16 cellular contexts compared by ENCODE assay signal in the genomic region with DNA sequence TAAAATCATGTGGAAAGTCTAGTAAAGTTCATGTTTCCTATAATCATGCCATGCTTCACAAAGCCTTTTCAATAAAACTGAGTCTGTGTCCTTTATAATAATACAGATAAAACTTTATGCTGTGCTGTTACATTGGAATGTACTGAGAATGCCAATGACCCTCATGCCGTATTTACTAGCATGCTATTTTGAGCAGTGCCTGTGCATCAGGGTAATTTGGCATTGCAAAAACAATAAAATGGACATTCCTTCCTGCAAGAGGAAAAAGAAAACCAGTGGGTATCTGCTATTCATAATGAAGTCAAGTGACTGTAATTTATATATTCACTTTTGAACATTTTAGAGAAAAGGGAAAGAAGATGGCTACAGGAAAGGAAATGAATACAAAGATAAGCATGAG.
A peak's percentile ranks its signal among the peaks of the same experiment; 100 is the strongest.
DNase-seq lines count a peak whose midpoint lies in the region; ATAC-seq and TF ChIP-seq lines count a peak whose summit lies in the region.
"Had no signal": no experiment of that assay in that cellular context is flagged by ENCODE, and none has a peak within 500 bp of the region (broad histone marks: within the 10 kb centered on the region; RNA-seq: fewer than 3 reads in every experiment).

No MANE protein-coding gene starts in this region.

- TF ChIP-seq RAD21 in SK-N-SH (IDR thresholded peaks at IDR 0.05; ENCODE audit: low read length): no peak

- H3K79me2 ChIP-seq in SK-N-SH (ENCODE audit: insufficient read depth) (peaks cover 94% of the 10 kb centered on the region), smooth muscle cell (ENCODE audit: low read depth) (peaks cover 2% of the 10 kb centered on the region)

- H3K36me3 Mint-ChIP-seq in Caco-2 (ENCODE audit: insufficient read depth, unreplicated experiment): no peaks in the 10 kb centered on the region
- H3K36me3 Mint-ChIP-seq: brain had no signal

- POLR2A ChIA-PET in SK-N-SH (lab: Yijun Ruan, JAX): interaction anchor here (0.6 kb wide), 1 partner anchor 570 kb away, joined by 3 read pairs; no protein-coding TSS in a partner anchor
- POLR2A ChIA-PET in Caco-2 (lab: Charles Lee): no interaction called here

- H2AFZ ChIP-seq in SK-N-SH (ENCODE audit: low read depth) (no peak overlapping the region), smooth muscle cell (ENCODE audit: low read depth) (no peak overlapping the region)

- no TSS peak for BruUV-seq in Caco-2 (replicated peaks; lab: Mats Ljungman, UMichigan)

- H3K4me3 ChIP-seq in SK-N-SH (ENCODE audit: low read depth in 2 of 2, low read length in 1 of 2): no peak overlapping the region
- H3K4me3 ChIP-seq in fibroblast of mammary gland (ENCODE audit: control insufficient read depth, low read depth, low read length): no peak overlapping the region
- H3K4me3 ChIP-seq in smooth muscle cell: no peak overlapping the region
- H3K4me3 ChIP-seq in Caco-2 (ENCODE audit: low read depth, low read length): no peak overlapping the region
- H3K4me3 ChIP-seq: gastroesophageal sphincter had no signal

- H3K9me3 ChIP-seq in SK-N-SH (no peaks in the 10 kb centered on the region), smooth muscle cell (replicated peaks; ENCODE audit: low read depth) (no peaks in the 10 kb centered on the region), Caco-2 (no peaks in the 10 kb centered on the region)
- H3K9me3 ChIP-seq: gastroesophageal sphincter had no signal

- H3K27me3 ChIP-seq in SK-N-SH (ENCODE audit: insufficient read depth) (no peaks in the 10 kb centered on the region), smooth muscle cell (ENCODE audit: low read depth) (peaks cover 37% of the 10 kb centered on the region), Caco-2 (replicated peaks; ENCODE audit: control insufficient read depth, insufficient read depth, low read length) (no peaks in the 10 kb centered on the region)
- H3K27me3 ChIP-seq: gastroesophageal sphincter had no signal

- H3K36me3 ChIP-seq in SK-N-SH (replicated peaks in 1 of 2; ENCODE audit: control insufficient read depth in 1 of 2, insufficient read depth in 2 of 2, low read length in 1 of 2) (peaks cover 0 to 8% of the 10 kb centered on the region in 2 experiments), smooth muscle cell (ENCODE audit: low read depth) (no peaks in the 10 kb centered on the region), Caco-2 (ENCODE audit: control insufficient read depth, insufficient read depth, low read length) (no peaks in the 10 kb centered on the region)
- H3K36me3 ChIP-seq: gastroesophageal sphincter, WERI-Rb-1 had no signal

- H3K4me1 ChIP-seq in SK-N-SH (ENCODE audit: control insufficient read depth in 1 of 2, insufficient read depth in 2 of 2, low read depth in 1 of 2, low read length in 1 of 2) (peaks cover 42 to 48% of the 10 kb centered on the region in 2 experiments; a peak in 3 of 4 replicates), smooth muscle cell (ENCODE audit: low read depth) (peaks cover 13% of the 10 kb centered on the region), Caco-2 (no peaks in the 10 kb centered on the region)

- CTCF ChIA-PET in SK-N-SH (lab: Yijun Ruan, JAX): no interaction called here
- CTCF ChIA-PET in Caco-2 (lab: Charles Lee): no interaction called here

- H3K9ac ChIP-seq in SK-N-SH (peak overlapping the region; percentile 23; the same call in 1 of the 2 replicates), smooth muscle cell (ENCODE audit: low read depth) (no peak overlapping the region)

- H3K4me1 Mint-ChIP-seq in Caco-2 (ENCODE audit: low read depth, unreplicated experiment): peaks cover 7% of the 10 kb centered on the region

- ATAC-seq in HG03460 (IDR thresholded peaks at IDR 0.05; ENCODE audit: unreplicated experiment): no peak
- ATAC-seq: gastroesophageal sphincter; stimulated activated naive B cell treated with anti-CD40 and anti-IgM and Interleukin-4, amounts not matched to agents 10 μg/mL and 1 μg/mL and 100 μg/mL, for 72 hours had no signal

- no peak overlapping the region for H3K4me3 Mint-ChIP-seq in Caco-2 (ENCODE audit: unreplicated experiment)
- H3K4me3 Mint-ChIP-seq: stimulated activated naive B cell treated with anti-CD40 and anti-IgM and Interleukin-4, amounts not matched to agents 10 μg/mL and 1 μg/mL and 100 μg/mL, for 72 hours had no signal

- H3K4me2 ChIP-seq in SK-N-SH: peak overlapping the region; percentile 20; the same call in 1 of the 2 replicates
- peak overlapping the region; percentile 1 for H3K4me2 ChIP-seq in smooth muscle cell

- H3K27ac Mint-ChIP-seq in Caco-2 (ENCODE audit: unreplicated experiment): no peak overlapping the region
- H3K27ac Mint-ChIP-seq: stimulated activated naive B cell treated with anti-CD40 and anti-IgM and Interleukin-4, amounts not matched to agents 10 μg/mL and 1 μg/mL and 100 μg/mL, for 72 hours had no signal

- H3K27ac ChIP-seq in SK-N-SH (ENCODE audit: low read depth in 2 of 2, low read length in 1 of 2) (peak overlapping the region; percentile 77 to 90), smooth muscle cell (ENCODE audit: low read depth) (no peak overlapping the region)
- H3K27ac ChIP-seq: gastroesophageal sphincter, WERI-Rb-1 had no signal

- 14% methylated on average over 1 of the region's 1 CpG for WGBS in SK-N-SH (ENCODE audit: low lambda C conversion rate)
- 10% methylated on average over 1 of the region's 1 CpG for WGBS in smooth muscle cell (ENCODE audit: low lambda C conversion rate)

- DNase-seq in GM04503 (ENCODE audit: low read depth) (peak; percentile 52), SK-N-SH (no peak), fibroblast of mammary gland (ENCODE audit: low read depth) (peak; percentile 34), smooth muscle cell (lab: John Stamatoyannopoulos, UW; ENCODE audit: unreplicated experiment) (no peak), Caco-2 (no peak)
- no peak for DNase-seq in activated T-cell treated with anti-CD3 and anti-CD28 coated beads, Interleukin-2, amount 50 U/mL, for 1 hour
- DNase-seq: effector CD8-positive, alpha-beta T cell; GF-D8; mesendoderm; NCI-H187 treated with DMSO at 0.1 percent for 48 hours; NCI-H510A treated with DMSO at 0.1 percent for 48 hours; stimulated activated naive B cell treated with anti-CD40 and anti-IgM and Interleukin-4, amounts not matched to agents 10 μg/mL and 1 μg/mL and 100 μg/mL, for 72 hours; WERI-Rb-1 had no signal

- peaks cover 11% of the 10 kb centered on the region for H3K27me3 Mint-ChIP-seq in Caco-2 (ENCODE audit: insufficient read depth, unreplicated experiment)
- H3K27me3 Mint-ChIP-seq: stimulated activated naive B cell treated with anti-CD40 and anti-IgM and Interleukin-4, amounts not matched to agents 10 μg/mL and 1 μg/mL and 100 μg/mL, for 72 hours had no signal

- no peak for TF ChIP-seq CTCF in SK-N-SH (IDR thresholded peaks at IDR 0.05)
- TF ChIP-seq CTCF in fibroblast of mammary gland (conservative IDR thresholded peaks at IDR 0.05; ENCODE audit: control insufficient read depth, insufficient read depth, low read depth, low read length): no peak
- no peak for TF ChIP-seq CTCF in smooth muscle cell (IDR thresholded peaks at IDR 0.05; ENCODE audit: borderline replicate concordance, insufficient read depth, poor library complexity, severe bottlenecking)
- TF ChIP-seq CTCF in Caco-2 (IDR thresholded peaks at IDR 0.05; ENCODE audit: insufficient read depth in 1 of 2, low read depth in 1 of 2, low read length in 1 of 2, severe bottlenecking in 1 of 2, unreplicated experiment in 1 of 2): no peak

- H3F3A ChIP-seq in SK-N-SH (replicated peaks; ENCODE audit: insufficient read depth): peaks cover 42% of the 10 kb centered on the region
- H3F3A ChIP-seq in smooth muscle cell (ENCODE audit: low read depth): no peaks in the 10 kb centered on the region

- H3K9me2 ChIP-seq in SK-N-SH: no peaks in the 10 kb centered on the region

- TF ChIP-seq EP300 in SK-N-SH (IDR thresholded peaks at IDR 0.05; ENCODE audit: borderline replicate concordance in 1 of 2, low read depth in 1 of 2, low read length in 1 of 2): peak in 1 of 2 experiments; percentile 85; a peak in 2 of 4 replicates

- H3K9me3 Mint-ChIP-seq in Caco-2 (ENCODE audit: unreplicated experiment): no peaks in the 10 kb centered on the region
- H3K9me3 Mint-ChIP-seq: brain; stimulated activated naive B cell treated with anti-CD40 and anti-IgM and Interleukin-4, amounts not matched to agents 10 μg/mL and 1 μg/mL and 100 μg/mL, for 72 hours had no signal

- H4K20me1 ChIP-seq in SK-N-SH (ENCODE audit: insufficient read depth): peaks cover 4% of the 10 kb centered on the region; the same call in 1 of the 2 replicates
- H4K20me1 ChIP-seq in smooth muscle cell (ENCODE audit: low read depth): peaks cover 68% of the 10 kb centered on the region

- intact Hi-C loops in Caco-2 (cut with micrococcal nuclease; ENCODE audit: unreplicated experiment): no loop called here

TF ChIP-seq in SK-N-SH, 30 proteins besides CTCF, POLR2A, EP300 and RAD21 (continues in another document):
- TF ChIP-seq GATA2 (CRISPR knock-in tag; IDR thresholded peaks at IDR 0.05): no peak; the same call in 1 of the 2 replicates
- no peak for TF ChIP-seq RFX5 (IDR thresholded peaks at IDR 0.05; ENCODE audit: low read length)
- TF ChIP-seq YY1 (IDR thresholded peaks at IDR 0.05; ENCODE audit: low read depth): no peak; the same call in 1 of the 2 replicates
- no peak for TF ChIP-seq EZH2phosphoT487 (IDR thresholded peaks at IDR 0.05; ENCODE audit: borderline replicate concordance, low read depth)
- peak; percentile 96 for TF ChIP-seq MEF2A (IDR thresholded peaks at IDR 0.05; ENCODE audit: borderline replicate concordance, low read depth)
- no peak for TF ChIP-seq NRF1 (IDR thresholded peaks at IDR 0.05; ENCODE audit: low read depth, low read length)
- TF ChIP-seq, protein P1, sequence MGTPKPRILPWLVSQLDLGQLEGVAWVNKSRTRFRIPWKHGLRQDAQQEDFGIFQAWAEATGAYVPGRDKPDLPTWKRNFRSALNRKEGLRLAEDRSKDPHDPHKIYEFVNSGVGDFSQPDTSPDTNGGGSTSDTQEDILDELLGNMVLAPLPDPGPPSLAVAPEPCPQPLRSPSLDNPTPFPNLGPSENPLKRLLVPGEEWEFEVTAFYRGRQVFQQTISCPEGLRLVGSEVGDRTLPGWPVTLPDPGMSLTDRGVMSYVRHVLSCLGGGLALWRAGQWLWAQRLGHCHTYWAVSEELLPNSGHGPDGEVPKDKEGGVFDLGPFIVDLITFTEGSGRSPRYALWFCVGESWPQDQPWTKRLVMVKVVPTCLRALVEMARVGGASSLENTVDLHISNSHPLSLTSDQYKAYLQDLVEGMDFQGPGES (IDR thresholded peaks at IDR 0.05; ENCODE audit: low read depth, low read length): no peak
- no peak for TF ChIP-seq TAF1 (IDR thresholded peaks at IDR 0.05; ENCODE audit: borderline replicate concordance, low read depth, low read length)
- TF ChIP-seq, protein P2, sequence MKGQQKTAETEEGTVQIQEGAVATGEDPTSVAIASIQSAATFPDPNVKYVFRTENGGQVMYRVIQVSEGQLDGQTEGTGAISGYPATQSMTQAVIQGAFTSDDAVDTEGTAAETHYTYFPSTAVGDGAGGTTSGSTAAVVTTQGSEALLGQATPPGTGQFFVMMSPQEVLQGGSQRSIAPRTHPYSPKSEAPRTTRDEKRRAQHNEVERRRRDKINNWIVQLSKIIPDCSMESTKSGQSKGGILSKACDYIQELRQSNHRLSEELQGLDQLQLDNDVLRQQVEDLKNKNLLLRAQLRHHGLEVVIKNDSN (IDR thresholded peaks at IDR 0.05; ENCODE audit: borderline replicate concordance, low read depth): no peak
- peak; percentile 77 for TF ChIP-seq TCF12 (IDR thresholded peaks at IDR 0.05)
- no peak for TF ChIP-seq FOXJ3 (CRISPR knock-in tag; IDR thresholded peaks at IDR 0.05)

Comparison
In these comparisons a context has a peak if more than half of its experiments do, and no peak if none do; other contexts are left out.
1. DNase-seq: peak in GM04503 (single experiment) and fibroblast of mammary gland (single experiment); none in SK-N-SH (single experiment), smooth muscle cell (single experiment), activated T-cell treated with anti-CD3 and anti-CD28 coated beads, Interleukin-2, amount 50 U/mL, for 1 hour (single experiment) and Caco-2 (0 of 2).